33 cellular contexts compared by ENCODE assay signal in the genomic region with DNA sequence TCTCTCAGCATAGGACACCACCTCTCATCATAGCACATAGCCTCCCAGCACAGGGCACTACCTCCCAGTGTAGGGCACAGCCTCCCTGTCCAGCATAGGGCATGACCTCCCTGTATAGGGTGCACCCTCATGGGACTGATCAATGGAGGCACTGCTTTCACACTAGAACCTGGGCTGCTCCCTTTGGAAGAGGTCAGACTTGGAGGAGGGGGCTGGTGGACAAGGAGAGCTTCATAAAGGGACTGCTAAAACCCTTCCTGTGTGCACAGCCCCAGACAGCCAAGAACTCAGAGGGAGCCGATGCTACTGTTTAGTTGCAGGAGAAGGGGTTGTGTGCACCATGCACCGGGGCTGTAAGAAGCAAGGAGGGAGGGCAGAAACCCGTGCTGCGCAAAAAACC. TPM values are rescaled to one million over a fixed set of nuclear protein-coding genes. Genes with fewer than 3 reads are reported as not detected.
A peak's percentile ranks its signal among the peaks of the same experiment; 100 is the strongest.
DNase-seq lines count a peak whose midpoint lies in the region; ATAC-seq, FAIRE-seq and TF ChIP-seq lines count a peak whose summit lies in the region.
"Had no signal": no experiment of that assay in that cellular context is flagged by ENCODE, and none has a peak within 500 bp of the region (broad histone marks: within the 10 kb centered on the region; RNA-seq: fewer than 3 reads in every experiment).

No MANE protein-coding gene starts in this region.

- DNase-seq in esophagus muscularis mucosa (ENCODE audit: extremely low spot score): peak; percentile 86
- DNase-seq in HepG2 (ENCODE audit: low spot score): no peak
- DNase-seq in osteocyte (ENCODE audit: extremely low spot score, unreplicated experiment): peak; percentile 66
- no peak for DNase-seq in aorta
- no peak for DNase-seq in stimulated activated CD4-positive, alpha-beta T cell treated with anti-CD3 and anti-CD28 coated beads, Interleukin-4, amount 100 ng/mL, for 1 hour
- DNase-seq: 8988T; ACHN; BE2C; C1 segment of cervical spinal cord; CD4-positive, alpha-beta memory T cell; CD4-positive, CD25-positive, alpha-beta regulatory T cell; CD8-positive, alpha-beta memory T cell; COR-L47; DMS 273 treated with DMSO at 0.1 percent for 48 hours; DMS153; DMS53; DMS79; DND-41; EL; GDM1 had no signal

- intact Hi-C loops in esophagus muscularis mucosa (cut with DNase I): no loop called here
- intact Hi-C loops in HepG2 (cut with micrococcal nuclease; ENCODE audit: unreplicated experiment): no loop called here
- intact Hi-C loops in aorta (cut with DNase I): no loop called here

- TF ChIP-seq EP300 in esophagus muscularis mucosa (IDR thresholded peaks at IDR 0.05): no peak
- TF ChIP-seq EP300 in HepG2 (IDR thresholded peaks at IDR 0.05; ENCODE audit: low read depth in 2 of 2, low read length in 2 of 2): no peak
- no peak for TF ChIP-seq EP300 in HepG2 (CRISPR knock-in tag; IDR thresholded peaks at IDR 0.05; ENCODE audit: borderline replicate concordance)

- CTCF ChIA-PET in HepG2 (lab: Yijun Ruan, JAX; ENCODE audit: low intra/inter-chr PET ratio, low total read pairs): no interaction called here

- 85% methylated on average over 3 of the region's 4 CpGs for WGBS in esophagus muscularis mucosa
- WGBS in HepG2 (ENCODE audit: low lambda C conversion rate): 5% methylated on average over 4 of the region's 4 CpGs
- WGBS in aorta, 2 donors: 89% methylated on average over 4 of the region's 4 CpGs

- no peak overlapping the region for H3K27ac Mint-ChIP-seq in osteocyte (ENCODE audit: unreplicated experiment)
- H3K27ac Mint-ChIP-seq: CD14-positive monocyte; CD4-positive, alpha-beta memory T cell; CD4-positive, CD25-positive, alpha-beta regulatory T cell; CD8-positive, alpha-beta memory T cell had no signal

- H3K9me3 ChIP-seq in esophagus muscularis mucosa (no peaks in the 10 kb centered on the region), HepG2 (ENCODE audit: low read length) (no peaks in the 10 kb centered on the region), aorta (ENCODE audit: control insufficient read depth, low read length) (no peaks in the 10 kb centered on the region)
- H3K9me3 ChIP-seq: BE2C, BLaER1 had no signal

- no peak overlapping the region for H3K27ac ChIP-seq in esophagus muscularis mucosa (replicated peaks in 1 of 4)
- no peak overlapping the region for H3K27ac ChIP-seq in HepG2 (ENCODE audit: extremely low read length, insufficient read depth, low read length)
- no peak overlapping the region for H3K27ac ChIP-seq in aorta (ENCODE audit: low read depth in 1 of 2, low read length in 2 of 2)
- H3K27ac ChIP-seq: BLaER1 had no signal

- no peaks in the 10 kb centered on the region for H3K4me1 Mint-ChIP-seq in osteocyte (ENCODE audit: unreplicated experiment)
- H3K4me1 Mint-ChIP-seq: CD14-positive monocyte; CD4-positive, alpha-beta memory T cell; CD4-positive, CD25-positive, alpha-beta regulatory T cell; CD8-positive, alpha-beta memory T cell had no signal

- no peak overlapping the region for H3K4me3 Mint-ChIP-seq in osteocyte (ENCODE audit: unreplicated experiment)
- H3K4me3 Mint-ChIP-seq: CD14-positive monocyte; CD4-positive, alpha-beta memory T cell; CD4-positive, CD25-positive, alpha-beta regulatory T cell; CD8-positive, alpha-beta memory T cell had no signal

- H3K27me3 ChIP-seq in esophagus muscularis mucosa (no peaks in the 10 kb centered on the region), HepG2 (ENCODE audit: control insufficient read depth in 1 of 2, insufficient read depth in 2 of 2, low read length in 2 of 2) (no peaks in the 10 kb centered on the region), aorta (ENCODE audit: control insufficient read depth in 1 of 2, insufficient read depth in 2 of 2, low read length in 1 of 2) (no peaks in the 10 kb centered on the region)
- H3K27me3 ChIP-seq: BE2C, BLaER1 had no signal

- in situ Hi-C loops in HepG2 (cut with HindIII; ENCODE audit: extremely low pct_ligation_motif_present, low pct_unique_long_range_greater_than_20kb): no loop called here

- H3K4me1 ChIP-seq in esophagus muscularis mucosa (no peaks in the 10 kb centered on the region), HepG2 (ENCODE audit: insufficient read depth, low read length) (no peaks in the 10 kb centered on the region), aorta (ENCODE audit: control insufficient read depth in 1 of 2, insufficient read depth in 2 of 2, low read length in 2 of 2) (no peaks in the 10 kb centered on the region)
- H3K4me1 ChIP-seq: BE2C, BLaER1 had no signal

- no peak overlapping the region for H3K4me2 ChIP-seq in HepG2 (ENCODE audit: low read depth, low read length)
- H3K4me2 ChIP-seq: BLaER1 had no signal

- no peak for TF ChIP-seq RAD21 in HepG2 (CRISPR knock-in tag; IDR thresholded peaks at IDR 0.05)

- no peaks in the 10 kb centered on the region for H4K20me1 ChIP-seq in HepG2 (ENCODE audit: insufficient read depth, low read length)
- H4K20me1 ChIP-seq: BLaER1 had no signal

- no peak for FAIRE-seq in HepG2 (lab: Jason Lieb, UNC)
- FAIRE-seq: A204.1, GM12878, GM12892, GM18507, GM19239 had no signal

- H3K9me3 Mint-ChIP-seq in osteocyte (ENCODE audit: unreplicated experiment): no peaks in the 10 kb centered on the region
- H3K9me3 Mint-ChIP-seq: CD4-positive, CD25-positive, alpha-beta regulatory T cell had no signal

- POLR2A ChIA-PET in HepG2 (lab: Yijun Ruan, JAX): no interaction called here

- TF ChIP-seq CTCF in esophagus muscularis mucosa (IDR thresholded peaks at IDR 0.05) (no peak), HepG2 (CRISPR knock-in tag; IDR thresholded peaks at IDR 0.05) (no peak), osteocyte (IDR thresholded peaks at IDR 0.05) (no peak)

- H3K79me2 ChIP-seq in HepG2 (ENCODE audit: insufficient read depth, low read length): no peaks in the 10 kb centered on the region

- TF ChIP-seq POLR2A in esophagus muscularis mucosa (IDR thresholded peaks at IDR 0.05; ENCODE audit: low read depth) (no peak), HepG2 (IDR thresholded peaks at IDR 0.05; ENCODE audit: insufficient read depth in 1 of 2, low read depth in 2 of 2, low read length in 2 of 2) (no peak)

- H3K36me3 ChIP-seq in esophagus muscularis mucosa: no peaks in the 10 kb centered on the region
- no peaks in the 10 kb centered on the region for H3K36me3 ChIP-seq in HepG2 (replicated peaks in 1 of 2; ENCODE audit: control insufficient read depth in 1 of 2, insufficient read depth in 2 of 2, low read length in 2 of 2)
- H3K36me3 ChIP-seq in aorta (ENCODE audit: control insufficient read depth in 1 of 2, insufficient read depth in 2 of 2, low read length in 1 of 2): no peaks in the 10 kb centered on the region
- H3K36me3 ChIP-seq: BE2C, BLaER1 had no signal

- peaks cover 15% of the 10 kb centered on the region for H3K27me3 Mint-ChIP-seq in osteocyte (ENCODE audit: unreplicated experiment)
- H3K27me3 Mint-ChIP-seq: CD4-positive, CD25-positive, alpha-beta regulatory T cell had no signal

- H3K36me3 Mint-ChIP-seq in osteocyte (ENCODE audit: unreplicated experiment): no peaks in the 10 kb centered on the region
- H3K36me3 Mint-ChIP-seq: CD14-positive monocyte; CD4-positive, alpha-beta memory T cell; CD4-positive, CD25-positive, alpha-beta regulatory T cell; CD8-positive, alpha-beta memory T cell had no signal

- ATAC-seq in HepG2 (peak; percentile 30; the same call in 1 of the 3 replicates), aorta (ENCODE audit: low FRiP score) (peak; percentile 22), HG02885 (IDR thresholded peaks at IDR 0.05; ENCODE audit: poor library complexity, unreplicated experiment) (no peak), GM18870 (IDR thresholded peaks at IDR 0.05; ENCODE audit: unreplicated experiment) (no peak)
- ATAC-seq: GM12878 had no signal

- H3K4me3 ChIP-seq in esophagus muscularis mucosa: no peak overlapping the region
- no peak overlapping the region for H3K4me3 ChIP-seq in HepG2 (replicated peaks in 1 of 3; ENCODE audit: insufficient read depth in 1 of 3, low read depth in 2 of 3, low read length in 3 of 3)
- no peak overlapping the region for H3K4me3 ChIP-seq in aorta (ENCODE audit: low read length in 2 of 2)
- H3K4me3 ChIP-seq: BLaER1, GM12878 had no signal

- H3K9ac ChIP-seq in HepG2 (ENCODE audit: insufficient read depth, low read depth, low read length): no peak overlapping the region
- H3K9ac ChIP-seq: BLaER1 had no signal

- H2AFZ ChIP-seq in HepG2 (ENCODE audit: low read length): no peak overlapping the region

- no TSS peak for BruUV-seq in HepG2 (replicated peaks; lab: Mats Ljungman, UMichigan)

RNA-seq across cellular contexts. Expression of gene CST4, which starts 21.9 kb away (rescaled TPM):
- total RNA-seq in esophagus muscularis mucosa (not detected), HepG2 (2016; rRNA removed; fragmentation: Illumina TruSeq; extraction: Trizol) (not detected in 2 replicates), osteocyte (not detected in 2 replicates), aorta (not detected)
- not detected in 2 replicates for total RNA-seq in HepG2 (2016; cell fraction: cytosol; rRNA removed; fragmentation: Illumina TruSeq; extraction: Trizol; ENCODE audit: low read depth)
- total RNA-seq in HepG2 (2016; cell fraction: insoluble cytoplasmic fraction; rRNA removed; fragmentation: Illumina TruSeq; extraction: Trizol): not detected in 2 replicates
- not detected in 2 replicates for total RNA-seq in HepG2 (2016; cell fraction: membrane; rRNA removed; fragmentation: Illumina TruSeq; extraction: Trizol)
- total RNA-seq in HepG2 (2016; cell fraction: nucleus; rRNA removed; fragmentation: Illumina TruSeq; extraction: Trizol): not detected in 2 replicates
- polyA plus RNA-seq in HepG2 (2011; rRNA removed) (0.16 TPM in 1 of 2 replicates, not detected in the other), aorta (not detected)
- polyA plus RNA-seq in HepG2 (2011; cell fraction: cytosol; rRNA removed): not detected in 2 replicates
- not detected in 2 replicates for polyA plus RNA-seq in HepG2 (2011; cell fraction: nucleus; rRNA removed)
- not detected in 2 replicates for polyA plus RNA-seq in HepG2 (2012)
- polyA plus RNA-seq in HepG2 (2016; cell fraction: cytosol; fragmentation: Illumina TruSeq; extraction: Trizol; ENCODE audit: low read depth): not detected in 2 replicates
- polyA plus RNA-seq in HepG2 (2016; cell fraction: insoluble cytoplasmic fraction; fragmentation: Illumina TruSeq; extraction: Trizol; ENCODE audit: low read depth): not detected in 2 replicates
- not detected in 2 replicates for polyA plus RNA-seq in HepG2 (2016; cell fraction: membrane; fragmentation: Illumina TruSeq; extraction: Trizol; ENCODE audit: low read depth)
- polyA plus RNA-seq in HepG2 (2016; cell fraction: nucleus; fragmentation: Illumina TruSeq; extraction: Trizol; ENCODE audit: insufficient read depth, low read depth): not detected in 2 replicates
- polyA minus RNA-seq in HepG2 (2011; rRNA and poly(A)+ RNA removed; ENCODE audit: low replicate concordance): not detected in 2 replicates
- not detected in 2 replicates for polyA minus RNA-seq in HepG2 (2011; cell fraction: cytosol; rRNA and poly(A)+ RNA removed)
- not detected in 2 replicates for polyA minus RNA-seq in HepG2 (2011; cell fraction: nucleus; rRNA and poly(A)+ RNA removed)
- total RNA-seq: A673; CD4-positive, alpha-beta memory T cell; CD4-positive, CD25-positive, alpha-beta regulatory T cell; CD8-positive, alpha-beta memory T cell; Daoy; G401; GM12878 had no signal
- polyA plus RNA-seq: AG04450; CD14-positive monocyte; CD4-positive, alpha-beta memory T cell; CD4-positive, CD25-positive, alpha-beta regulatory T cell; CD8-positive, alpha-beta memory T cell; GM12878 had no signal

RNA-seq across cellular contexts. Expression of gene CST1, which starts 40.0 kb away (rescaled TPM):
- total RNA-seq in esophagus muscularis mucosa: not detected
- not detected in 2 replicates for total RNA-seq in HepG2 (2016; rRNA removed; fragmentation: Illumina TruSeq; extraction: Trizol)
- total RNA-seq in HepG2 (2016; cell fraction: cytosol; rRNA removed; fragmentation: Illumina TruSeq; extraction: Trizol; ENCODE audit: low read depth): not detected in 2 replicates
- total RNA-seq in HepG2 (2016; cell fraction: insoluble cytoplasmic fraction; rRNA removed; fragmentation: Illumina TruSeq; extraction: Trizol): not detected in 2 replicates
- total RNA-seq in HepG2 (2016; cell fraction: membrane; rRNA removed; fragmentation: Illumina TruSeq; extraction: Trizol): not detected in 2 replicates
- not detected in 2 replicates for total RNA-seq in HepG2 (2016; cell fraction: nucleus; rRNA removed; fragmentation: Illumina TruSeq; extraction: Trizol)
- polyA plus RNA-seq in HepG2 (2011; rRNA removed): 0.09 and 0.22 TPM in 2 replicates
- 0.12 and 0.28 TPM in 2 replicates for polyA plus RNA-seq in HepG2 (2011; cell fraction: cytosol; rRNA removed)
- polyA plus RNA-seq in HepG2 (2011; cell fraction: nucleus; rRNA removed): not detected in 2 replicates
- polyA plus RNA-seq in HepG2 (2012): 0.41 TPM in 1 of 2 replicates, not detected in the other
- 0.25 TPM in 1 of 2 replicates, not detected in the other for polyA plus RNA-seq in HepG2 (2016; cell fraction: cytosol; fragmentation: Illumina TruSeq; extraction: Trizol; ENCODE audit: low read depth)
- polyA plus RNA-seq in HepG2 (2016; cell fraction: insoluble cytoplasmic fraction; fragmentation: Illumina TruSeq; extraction: Trizol; ENCODE audit: low read depth): not detected in 2 replicates
- not detected in 2 replicates for polyA plus RNA-seq in HepG2 (2016; cell fraction: membrane; fragmentation: Illumina TruSeq; extraction: Trizol; ENCODE audit: low read depth)
- polyA plus RNA-seq in HepG2 (2016; cell fraction: nucleus; fragmentation: Illumina TruSeq; extraction: Trizol; ENCODE audit: insufficient read depth, low read depth): 0.71 TPM in 1 of 2 replicates, not detected in the other
- polyA minus RNA-seq in HepG2 (2011; rRNA and poly(A)+ RNA removed; ENCODE audit: low replicate concordance): not detected in 2 replicates
- polyA minus RNA-seq in HepG2 (2011; cell fraction: cytosol; rRNA and poly(A)+ RNA removed): not detected in 2 replicates
- not detected in 2 replicates for polyA minus RNA-seq in HepG2 (2011; cell fraction: nucleus; rRNA and poly(A)+ RNA removed)
- total RNA-seq in osteocyte: not detected in 2 replicates
- total RNA-seq in aorta: 1 to 10 TPM in 1 of 2 donors, not detected in 1; 1.1 TPM
- polyA plus RNA-seq in aorta: not detected
- total RNA-seq: A673; CD4-positive, alpha-beta memory T cell; CD4-positive, CD25-positive, alpha-beta regulatory T cell; CD8-positive, alpha-beta memory T cell; Daoy; G401; GM12878 had no signal
- polyA plus RNA-seq: AG04450; CD14-positive monocyte; CD4-positive, alpha-beta memory T cell; CD4-positive, CD25-positive, alpha-beta regulatory T cell; CD8-positive, alpha-beta memory T cell; GM12878 had no signal

Comparison
In these comparisons a context has a peak if more than half of its experiments do, and no peak if none do; other contexts are left out.
1. DNase-seq: peak in esophagus muscularis mucosa (single experiment) and osteocyte (single experiment); none in HepG2 (single experiment), aorta (0 of 2) and stimulated activated CD4-positive, alpha-beta T cell treated with anti-CD3 and anti-CD28 coated beads, Interleukin-4, amount 100 ng/mL, for 1 hour (single experiment).
2. ATAC-seq: peak in HepG2 (single experiment) and aorta (single experiment); none in HG02885 (single experiment) and GM18870 (single experiment).